Comparison of ENCODE assay signal across 15 cellular contexts in the genomic region with DNA sequence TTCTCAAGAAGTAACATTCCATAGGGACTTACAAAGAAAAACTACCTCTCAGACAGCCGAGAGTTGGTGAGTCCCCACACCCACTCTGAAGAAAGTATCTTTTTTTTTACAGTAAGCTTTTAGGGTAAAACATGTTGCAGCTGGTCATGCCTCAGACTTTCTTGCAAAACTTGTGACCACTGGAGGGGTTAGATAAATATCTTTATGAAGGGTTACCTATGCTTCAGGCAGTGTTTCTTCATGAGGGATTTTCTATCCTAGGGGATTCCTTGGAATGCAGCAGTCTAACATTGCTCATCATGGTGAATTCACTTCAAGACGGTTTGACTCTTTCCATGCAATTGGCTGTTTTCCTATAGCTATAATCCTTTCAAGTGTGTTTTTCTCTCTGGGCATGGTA. TPM values are rescaled to one million over a fixed set of nuclear protein-coding genes. Genes with fewer than 3 reads are reported as not detected.
DNase-seq lines count a peak whose midpoint lies in the region; ATAC-seq, FAIRE-seq and TF ChIP-seq lines count a peak whose summit lies in the region.
"Had no signal": no experiment of that assay in that cellular context is flagged by ENCODE, and none has a peak within 500 bp of the region (broad histone marks: within the 10 kb centered on the region; RNA-seq: fewer than 3 reads in every experiment).

No MANE protein-coding gene starts in this region.

- no peak overlapping the region for H2BK12ac ChIP-seq in trophoblast cell (ENCODE audit: low read length)

- FAIRE-seq in GM19239 (lab: Jason Lieb, UNC), result peak; percentile 40

- H3K9ac ChIP-seq in trophoblast cell (ENCODE audit: low read length), result no peak overlapping the region
- H3K9ac ChIP-seq: BLaER1 treated with 17β-estradiol and CSF1 and Interleukin-3, amounts not matched to agents 10 nM and 100 nM had no signal

- H3K36me3 ChIP-seq in RWPE2 (ENCODE audit: low read depth) (no peaks in the 10 kb centered on the region), trophoblast cell (ENCODE audit: control insufficient read depth in 1 of 2, insufficient read depth in 2 of 2, low read length in 2 of 2) (no peaks in the 10 kb centered on the region)
- H3K36me3 ChIP-seq: BLaER1 treated with 17β-estradiol and CSF1 and Interleukin-3, amounts not matched to agents 10 nM and 100 nM; HAP-1 had no signal

- no peak overlapping the region for H2AK5ac ChIP-seq in trophoblast cell (ENCODE audit: low read length)

- H3K4ac ChIP-seq in trophoblast cell (ENCODE audit: low read depth, low read length), result no peak overlapping the region

- no peaks in the 10 kb centered on the region for H3K4me1 ChIP-seq in RWPE2 (ENCODE audit: insufficient read depth, poor library complexity, severe bottlenecking)
- peaks cover 0 to 2% of the 10 kb centered on the region in 2 experiments for H3K4me1 ChIP-seq in trophoblast cell (ENCODE audit: control insufficient read depth in 1 of 2, insufficient read depth in 2 of 2, low read length in 2 of 2)
- H3K4me1 ChIP-seq: BLaER1 treated with 17β-estradiol and CSF1 and Interleukin-3, amounts not matched to agents 10 nM and 100 nM; HAP-1 had no signal

- no peak overlapping the region for H4K8ac ChIP-seq in trophoblast cell (ENCODE audit: low read depth, low read length)

- H3K79me1 ChIP-seq in trophoblast cell (ENCODE audit: low read length), result no peaks in the 10 kb centered on the region

- no peak overlapping the region for H3K27ac ChIP-seq in RWPE2 (ENCODE audit: poor library complexity, severe bottlenecking)
- no peak overlapping the region for H3K27ac ChIP-seq in trophoblast cell (ENCODE audit: low read depth, low read length)
- H3K27ac ChIP-seq: BLaER1 treated with 17β-estradiol and CSF1 and Interleukin-3, amounts not matched to agents 10 nM and 100 nM; HL-60 had no signal

- H4K12ac ChIP-seq in trophoblast cell (ENCODE audit: low read depth, low read length), result no peak overlapping the region

- H2BK5ac ChIP-seq in trophoblast cell (ENCODE audit: low read depth, low read length, poor library complexity), result no peak overlapping the region

- WGBS in trophoblast cell (ENCODE audit: extremely low coverage, insufficient coverage, insufficient read length), result no CpG with 5 or more reads among the region's 2 CpGs

- no peak overlapping the region for H3K23ac ChIP-seq in trophoblast cell (ENCODE audit: low read length)

- ATAC-seq in RWPE2 (ENCODE audit: low read depth) (peak; percentile 23; the same call in 1 of the 3 replicates), HG02870 (IDR thresholded peaks at IDR 0.05; ENCODE audit: unreplicated experiment) (no peak)
- ATAC-seq: CD8-positive, alpha-beta T cell had no signal

- H3K14ac ChIP-seq in trophoblast cell (ENCODE audit: low read length), result no peak overlapping the region

- H3K18ac ChIP-seq in trophoblast cell (ENCODE audit: low read length), result no peak overlapping the region

- H3K4me3 ChIP-seq in RWPE2 (ENCODE audit: severe bottlenecking), result no peak overlapping the region
- H3K4me3 ChIP-seq in epithelial cell of esophagus (ENCODE audit: low read length), result no peak overlapping the region
- no peak overlapping the region for H3K4me3 ChIP-seq in trophoblast cell (ENCODE audit: low read depth, low read length)
- H3K4me3 ChIP-seq: BLaER1 treated with 17β-estradiol and CSF1 and Interleukin-3, amounts not matched to agents 10 nM and 100 nM; HAP-1 had no signal

- H3K79me2 ChIP-seq in trophoblast cell (ENCODE audit: control insufficient read depth, insufficient read depth, low read length, poor library complexity), result no peaks in the 10 kb centered on the region

- no peaks in the 10 kb centered on the region for H3K9me3 ChIP-seq in RWPE2 (ENCODE audit: severe bottlenecking)
- H3K9me3 ChIP-seq in trophoblast cell (ENCODE audit: insufficient read depth, low read depth, low read length), result no peaks in the 10 kb centered on the region
- H3K9me3 ChIP-seq: BLaER1 treated with 17β-estradiol and CSF1 and Interleukin-3, amounts not matched to agents 10 nM and 100 nM; HAP-1 had no signal

- no peak overlapping the region for H3K4me2 ChIP-seq in trophoblast cell (ENCODE audit: low read length)
- H3K4me2 ChIP-seq: BLaER1 treated with 17β-estradiol and CSF1 and Interleukin-3, amounts not matched to agents 10 nM and 100 nM had no signal

- H4K91ac ChIP-seq in trophoblast cell (ENCODE audit: low read depth, low read length), result no peak overlapping the region

- TF ChIP-seq CTCF in RWPE2 (IDR thresholded peaks at IDR 0.05; ENCODE audit: poor library complexity, severe bottlenecking), result no peak
- no peak for TF ChIP-seq CTCF in epithelial cell of esophagus (IDR thresholded peaks at IDR 0.05; ENCODE audit: insufficient read depth, low read depth, low read length, missing control alignments)

- DNase-seq in GM19239 (ENCODE audit: insufficient read length, low spot score) (no peak), RWPE2 (ENCODE audit: low spot score) (no peak), epithelial cell of esophagus (ENCODE audit: low read depth) (peak; percentile 68), trophoblast cell (peak; percentile 27 to 50), SHP77 treated with DMSO at 0.1 percent for 48 hours (lab: John Stamatoyannopoulos, UW) (no peak), NCI-H2196 treated with DMSO at 0.1 percent for 48 hours (lab: John Stamatoyannopoulos, UW; ENCODE audit: unreplicated experiment) (no peak)
- DNase-seq: Calu3; CD8-positive, alpha-beta T cell; DMS79 treated with DMSO at 0.1 percent for 48 hours; GF-D8; IMR-90 had no signal

- no peak overlapping the region for H2AFZ ChIP-seq in trophoblast cell (ENCODE audit: insufficient read depth, low read length, poor library complexity)

- H3K27me3 ChIP-seq in RWPE2 (ENCODE audit: insufficient read depth, poor library complexity, severe bottlenecking) (no peaks in the 10 kb centered on the region), trophoblast cell (ENCODE audit: insufficient read depth, low read length) (no peaks in the 10 kb centered on the region)
- H3K27me3 ChIP-seq: BLaER1 treated with 17β-estradiol and CSF1 and Interleukin-3, amounts not matched to agents 10 nM and 100 nM had no signal

- H2BK120ac ChIP-seq in trophoblast cell (ENCODE audit: insufficient read depth, low read length, poor library complexity), result no peak overlapping the region

RNA-seq across cellular contexts. Expression of a gene that starts 20.8 kb away (rescaled TPM):
- 22.9 and 23.5 TPM in 2 replicates for polyA plus RNA-seq in trophoblast cell (2013)

Comparison
In these comparisons a context has a peak if more than half of its experiments do, and no peak if none do; other contexts are left out.
1. DNase-seq: peak in epithelial cell of esophagus (single experiment) and trophoblast cell (2 of 2); none in GM19239 (single experiment), RWPE2 (single experiment), SHP77 treated with DMSO at 0.1 percent for 48 hours (single experiment) and NCI-H2196 treated with DMSO at 0.1 percent for 48 hours (single experiment).